In genomic region chr6:169062272-169062671, GRCh38 we compare ENCODE assay signal across 9 cellular contexts.
"Had no signal": no experiment of that assay in that cellular context is flagged by ENCODE, and none has a peak within 500 bp of the region (broad histone marks: within the 10 kb centered on the region; RNA-seq: fewer than 3 reads in every experiment).

No MANE protein-coding gene starts in this region.

- H3K4me2 ChIP-seq: GM23338 had no signal

- H3K4me1 ChIP-seq: HAP-1 had no signal

- H3K4me3 ChIP-seq: GM23248, GM23338, HAP-1 had no signal

- H2AFZ ChIP-seq: GM23248, GM23338 had no signal

- H3K9ac ChIP-seq: GM23248 had no signal

- H3K9me3 ChIP-seq: HAP-1 had no signal

- DNase-seq: GM23248, GOT3, H7, H9, HCEC 1CT, HFFc6 had no signal

- H3K27ac ChIP-seq: GM23248 had no signal

- H3K36me3 ChIP-seq: HAP-1 had no signal

- ATAC-seq: GM23338, HCT116 had no signal
